In the genomic region with DNA sequence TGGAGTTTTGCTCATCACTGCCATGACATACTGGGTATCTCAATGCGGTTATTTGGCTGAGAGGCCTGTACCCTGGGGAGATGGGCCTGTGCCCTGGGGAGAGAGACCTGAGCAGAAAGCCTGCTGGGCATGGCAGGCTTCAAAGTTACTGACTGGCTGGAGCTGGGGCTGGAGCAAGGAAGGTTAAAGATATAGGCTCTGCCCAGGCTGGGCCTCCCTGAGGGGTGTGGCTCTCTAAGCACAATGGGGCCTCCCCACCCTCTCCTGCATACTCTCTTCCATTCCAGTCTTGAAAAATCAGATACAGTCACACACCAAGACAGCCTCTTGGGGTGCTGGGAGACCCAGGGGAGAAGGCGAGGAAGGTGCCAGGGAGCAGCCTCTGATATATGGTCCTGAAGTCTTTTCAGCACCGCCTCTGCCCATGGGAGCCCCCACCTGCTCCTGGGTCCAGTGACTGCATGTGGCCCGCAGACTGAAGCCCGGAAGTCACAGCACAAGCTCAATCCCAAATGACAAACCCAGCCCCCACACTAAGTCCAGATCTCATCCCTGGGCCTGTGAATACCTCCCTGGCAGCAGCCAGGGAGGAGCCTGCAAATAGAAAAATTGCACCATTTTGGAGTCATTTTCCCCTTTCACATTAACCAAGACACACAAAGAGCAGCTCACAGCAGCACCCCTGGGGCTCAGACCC, we compare ENCODE assay signal across 1 cellular context.
A peak's percentile ranks its signal among the peaks of the same experiment; 100 is the strongest.
TF ChIP-seq lines count a peak whose summit lies in the region.

No MANE protein-coding gene starts in this region.

TF ChIP-seq in SK-N-SH, 30 proteins besides CTCF, POLR2A, EP300 and RAD21:
- TF ChIP-seq TEAD4 (IDR thresholded peaks at IDR 0.05; ENCODE audit: borderline replicate concordance, insufficient read depth) (no peak), TAF1 (IDR thresholded peaks at IDR 0.05; ENCODE audit: borderline replicate concordance, low read depth, low read length) (no peak), CHD2 (IDR thresholded peaks at IDR 0.05; ENCODE audit: low read length, partially characterized antibody) (peak; percentile 69), POLR2AphosphoS5 (IDR thresholded peaks at IDR 0.05; ENCODE audit: low read depth, low read length) (no peak), FOXJ3 (CRISPR knock-in tag; IDR thresholded peaks at IDR 0.05) (no peak)
TF ChIP-seq in SK-N-SH: peak in this region for 1.
